Comparison of ENCODE assay signal across 8 cellular contexts in the genomic region with DNA sequence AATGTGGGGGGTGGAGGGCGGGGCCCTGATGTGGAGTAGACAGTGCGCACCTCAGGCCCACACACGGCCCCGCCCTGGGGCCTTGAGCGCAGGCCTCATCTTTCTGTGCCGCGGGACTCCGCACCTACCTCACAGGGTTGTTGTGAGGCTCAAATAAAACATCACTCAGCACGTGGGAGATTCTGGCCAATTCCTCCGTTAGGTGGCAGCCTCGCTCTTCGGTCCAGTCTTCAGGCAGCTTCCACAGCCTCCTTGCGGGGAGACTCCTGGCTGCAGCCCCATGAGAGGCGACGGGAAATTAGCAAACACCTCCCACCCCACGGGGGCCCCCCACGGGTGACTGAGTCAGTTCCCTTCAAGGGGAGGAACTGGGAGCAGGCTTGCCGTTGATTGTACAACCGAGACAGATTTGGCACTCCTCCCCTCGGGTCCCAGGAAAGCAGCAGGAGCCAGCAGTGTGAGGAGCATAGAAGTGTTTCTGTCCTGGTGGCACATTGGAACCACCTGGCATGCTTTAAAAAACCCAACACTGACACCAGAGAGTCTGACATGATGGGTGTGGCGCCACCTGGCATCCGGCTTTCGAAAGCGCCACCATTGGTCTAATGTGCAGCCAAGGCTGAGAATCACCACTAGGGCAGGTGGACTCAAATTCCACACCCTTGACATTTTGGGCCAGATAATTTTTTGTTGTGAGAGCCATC. TPM values are rescaled to one million over a fixed set of nuclear protein-coding genes. Genes with fewer than 3 reads are reported as not detected.
DNase-seq lines count a peak whose midpoint lies in the region; ATAC-seq, FAIRE-seq and TF ChIP-seq lines count a peak whose summit lies in the region.

No MANE protein-coding gene starts in this region.

- peaks cover 12% of the 10 kb centered on the region for H3K79me2 ChIP-seq in GM12878 (ENCODE audit: control insufficient read depth, insufficient read depth, low read length)

- TF ChIP-seq EP300 in GM12878 (IDR thresholded peaks at IDR 0.05; ENCODE audit: borderline replicate concordance in 1 of 2, control insufficient read depth in 1 of 2, low read depth in 2 of 2, low read length in 2 of 2), result no peak
- no peak for TF ChIP-seq EP300 in tibial nerve (IDR thresholded peaks at IDR 0.05)

- H3K36me3 ChIP-seq in GM12878 (ENCODE audit: control insufficient read depth in 2 of 2, insufficient read depth in 2 of 2, low read length in 1 of 2), result peaks cover 0 to 4% of the 10 kb centered on the region in 2 experiments; a peak in 1 of 4 replicates
- H3K36me3 ChIP-seq in kidney (ENCODE audit: control insufficient read depth in 1 of 2, insufficient read depth in 2 of 2, low read length in 2 of 2), result no peaks in the 10 kb centered on the region
- H3K36me3 ChIP-seq in tibial nerve, result peaks cover 0 to 9% (median 0%) of the 10 kb centered on the region in 3 donors

- no peak overlapping the region for H2AFZ ChIP-seq in GM12878 (ENCODE audit: control insufficient read depth, low read depth, low read length)

- no peak overlapping the region for H3K4me2 ChIP-seq in GM12878 (ENCODE audit: control insufficient read depth, insufficient read depth)

- H3K9me3 ChIP-seq in GM12878 (replicated peaks; ENCODE audit: control insufficient read depth, insufficient read depth, low read length) (no peaks in the 10 kb centered on the region), kidney (ENCODE audit: control insufficient read depth in 1 of 2, low read length in 2 of 2) (no peaks in the 10 kb centered on the region), tibial nerve (no peaks in the 10 kb centered on the region)

- H3K4me1 ChIP-seq in GM12878 (ENCODE audit: control insufficient read depth, insufficient read depth, low read length) (peaks cover 3% of the 10 kb centered on the region), kidney (ENCODE audit: control insufficient read depth in 1 of 2, insufficient read depth in 1 of 2, low read depth in 1 of 2, low read length in 2 of 2) (peaks cover 0 to 2% of the 10 kb centered on the region in 2 donors), tibial nerve (peaks cover 0 to 10% (median 0%) of the 10 kb centered on the region in 4 donors)

- no peak overlapping the region for H3K9ac ChIP-seq in GM12878 (ENCODE audit: control insufficient read depth, insufficient read depth, low read length)
- no peak overlapping the region for H3K9ac ChIP-seq in kidney (ENCODE audit: low read length in 2 of 2)

- TF ChIP-seq POLR2A in GM12878 (IDR thresholded peaks at IDR 0.05; ENCODE audit: low read depth, low read length) (no peak), tibial nerve (IDR thresholded peaks at IDR 0.05) (no peak)

- TF ChIP-seq RAD21 in GM12878 (IDR thresholded peaks at IDR 0.05; ENCODE audit: insufficient read depth, low read depth, low read length), result no peak

- SMC1A ChIA-PET in GM12878 (lab: Charles Lee; ENCODE audit: uncharacterized antibody, unreplicated experiment), result no interaction called here

- 65% methylated on average over 23 of the region's 24 CpGs for WGBS in GM12878 (ENCODE audit: insufficient coverage, insufficient replicate concordance, low lambda C conversion rate, missing lambda C conversion rate)
- 30 to 33% methylated on average over 24 of the region's 24 CpGs for WGBS in tibial nerve, 2 donors

- POLR2A ChIA-PET in GM12878 (lab: Charles Lee), result no interaction called here

- intact Hi-C loops in GM12878 (cut with micrococcal nuclease; ENCODE audit: unreplicated experiment), result no loop called here
- intact Hi-C loops in kidney (cut with DNase I), result no loop called here

- ATAC-seq in GM12878 (peak; percentile 88), HG03432 (IDR thresholded peaks at IDR 0.05; ENCODE audit: unreplicated experiment) (no peak)

- CTCF ChIA-PET in GM12878 (lab: Yijun Ruan, JAX), result interaction anchor here (0.6 to 2.0 kb wide), 2 partner anchors 17 to 793 kb away, joined by 3 to 7 read pairs; no protein-coding TSS in a partner anchor

- in situ Hi-C loops in GM12878 (cut with MboI), result loop anchor here (10.0 to 25.0 kb wide), 3 partner anchors 453 to 756 kb away; no protein-coding TSS in a partner anchor

- FAIRE-seq in GM12878 (lab: Jason Lieb, UNC) (no peak), kidney (lab: Jason Lieb, UNC) (no peak)

- H3K27ac ChIP-seq in GM12878 (ENCODE audit: control insufficient read depth, insufficient read depth), result no peak overlapping the region
- no peak overlapping the region for H3K27ac ChIP-seq in kidney (ENCODE audit: low read depth in 2 of 2, low read length in 2 of 2)
- H3K27ac ChIP-seq in tibial nerve, result no peak overlapping the region

- TF ChIP-seq CTCF in GM12878 (IDR thresholded peaks at IDR 0.05 in 2 of 3, conservative IDR thresholded peaks at IDR 0.05 in 1 of 3; ENCODE audit: control insufficient read depth in 2 of 3, extremely low read depth in 1 of 3, insufficient read depth in 1 of 3, low read depth in 3 of 3, low read length in 3 of 3) (peak; percentile 17 to 33 (median 25); a peak in 3 of 6 replicates), kidney (IDR thresholded peaks at IDR 0.05; ENCODE audit: borderline replicate concordance, extremely low read depth, insufficient read depth) (peak; percentile 58), tibial nerve (IDR thresholded peaks at IDR 0.05) (peak; percentile 12 to 51 (median 23))

- DNase-seq in NOMO-1 treated with DMSO at 0.1 percent for 48 hours (lab: John Stamatoyannopoulos, UW; ENCODE audit: unreplicated experiment) (peak; percentile 11), NOMO-1 treated with dmso at 0.1 percent for 144 hours (lab: John Stamatoyannopoulos, UW; ENCODE audit: unreplicated experiment) (no peak), NCI-H2196 (lab: John Stamatoyannopoulos, UW; ENCODE audit: unreplicated experiment) (peak; percentile 48), GM12878 (ENCODE audit: low read depth, low spot score) (no peak), kidney (no peak), tibial nerve (ENCODE audit: low spot score in 2 of 2) (peak in 1 of 2 donors; percentile 35)
- no peak for DNase-seq in stimulated activated CD4-positive, alpha-beta T cell treated with anti-CD3 and anti-CD28 coated beads, Interleukin-12 subunit alpha, Interleukin-12 subunit beta, amount 100 ng/mL, for 4 hours

- RAD21 ChIA-PET in GM12878 (lab: Charles Lee; ENCODE audit: unreplicated experiment), result no interaction called here

- peaks cover 2% of the 10 kb centered on the region; the same call in 1 of the 2 replicates for H4K20me1 ChIP-seq in GM12878 (ENCODE audit: control insufficient read depth, insufficient read depth)

- H3K4me3 ChIP-seq in GM12878 (no peak overlapping the region), kidney (ENCODE audit: low read length in 2 of 2) (no peak overlapping the region), tibial nerve (no peak overlapping the region)

- H3K27me3 ChIP-seq in GM12878 (replicated peaks in 1 of 2; ENCODE audit: control insufficient read depth in 2 of 2, insufficient read depth in 2 of 2, low read length in 1 of 2), result no peaks in the 10 kb centered on the region
- no peaks in the 10 kb centered on the region for H3K27me3 ChIP-seq in tibial nerve

- no TSS peak for BruUV-seq in GM12878 (replicated peaks; lab: Mats Ljungman, UMichigan)

TF ChIP-seq in GM12878, 131 proteins besides CTCF, POLR2A, EP300 and RAD21:
- 0 out of 2 replicates have a peak, but pooled peaks have one; percentile 4 for TF ChIP-seq SPI1 (IDR thresholded peaks at IDR 0.05; ENCODE audit: borderline replicate concordance, insufficient read depth, low read depth, low read length)
- no peak for TF ChIP-seq SIX5 (IDR thresholded peaks at IDR 0.05; ENCODE audit: low read depth, low read length, severe bottlenecking)
- TF ChIP-seq YY1 (IDR thresholded peaks at IDR 0.05; ENCODE audit: low read depth, low read length), result 0 out of 2 replicates have a peak, but pooled peaks have one; percentile 28

RNA-seq across cellular contexts. Expression of a gene that starts 7.6 kb away (rescaled TPM):
- total RNA-seq in GM12878 (2013; cell fraction: nucleolus; rRNA removed), result 24.3 and 26.3 TPM in 2 replicates
- total RNA-seq in GM12878 (2014; rRNA removed), result 11.8 and 15.0 TPM in 2 replicates
- 8.8 and 8.9 TPM in 2 replicates for total RNA-seq in GM12878 (2014; rRNA removed; fragmentation: Illumina TruSeq; extraction: Trizol)
- 15.8 and 15.9 TPM in 2 replicates for total RNA-seq in GM12878 (2021)
- polyA plus RNA-seq in GM12878 (2011; ENCODE audit: low read depth), result 2.1 TPM
- polyA plus RNA-seq in GM12878 (2011; rRNA removed), result 6.9 and 11.4 TPM in 2 replicates
- 15.4 and 19.3 TPM in 2 replicates for polyA plus RNA-seq in GM12878 (2011; cell fraction: cytosol; rRNA removed)
- 13.9 and 20.2 TPM in 2 replicates for polyA plus RNA-seq in GM12878 (2011; cell fraction: nucleus; rRNA removed)
- polyA plus RNA-seq in GM12878 (2012), result 5.8 and 7.7 TPM in 2 replicates
- polyA plus RNA-seq in GM12878 (2014; fragmentation: Illumina TruSeq; extraction: Trizol), result 3.3 and 11.3 TPM in 2 replicates
- polyA plus RNA-seq in GM12878 (2014; fragmentation: Nextera tagmentation; extraction: Ambion mirVana), result 1 to 10 TPM in 1 of 2 experiments, under 1 TPM in 1; 0.23 to 1.7 TPM
- polyA plus RNA-seq in GM12878 (2014; rRNA removed), result 16.9 and 17.4 TPM in 2 replicates
- polyA plus RNA-seq in GM12878 (2016; fragmentation: Nextera tagmentation; extraction: Ambion mirVana), result 10 to 100 TPM; 15.8 to 16.7 TPM
- 3.2 and 8.6 TPM in 2 replicates for polyA minus RNA-seq in GM12878 (2011; rRNA and poly(A)+ RNA removed)
- polyA minus RNA-seq in GM12878 (2011; cell fraction: cytosol; rRNA and poly(A)+ RNA removed), result 7.1 and 7.2 TPM in 2 replicates
- polyA minus RNA-seq in GM12878 (2011; cell fraction: nucleus; rRNA and poly(A)+ RNA removed), result 8.0 and 15.0 TPM in 2 replicates
- total RNA-seq in kidney, result 8.3 TPM
- polyA plus RNA-seq in kidney (ENCODE audit: insufficient read depth, low read depth, low replicate concordance), result 12.4 TPM
- total RNA-seq in tibial nerve, result 10 to 100 TPM in 3 of 4 donors, 1 to 10 TPM in 1; 9.8 to 14.2 (median 11.5) TPM

RNA-seq across cellular contexts. Expression of a gene that starts 17.3 kb away (rescaled TPM):
- 13.4 and 16.1 TPM in 2 replicates for total RNA-seq in GM12878 (2013; cell fraction: nucleolus; rRNA removed)
- total RNA-seq in GM12878 (2014; rRNA removed), result 13.2 and 13.3 TPM in 2 replicates
- 9.0 and 9.4 TPM in 2 replicates for total RNA-seq in GM12878 (2014; rRNA removed; fragmentation: Illumina TruSeq; extraction: Trizol)
- total RNA-seq in GM12878 (2021), result 12.0 and 13.1 TPM in 2 replicates
- 6.0 TPM for polyA plus RNA-seq in GM12878 (2011; ENCODE audit: low read depth)
- 13.3 and 23.0 TPM in 2 replicates for polyA plus RNA-seq in GM12878 (2011; rRNA removed)
- polyA plus RNA-seq in GM12878 (2011; cell fraction: cytosol; rRNA removed), result 32.0 and 35.9 TPM in 2 replicates
- 37.7 and 38.6 TPM in 2 replicates for polyA plus RNA-seq in GM12878 (2011; cell fraction: nucleus; rRNA removed)
- 6.8 and 7.1 TPM in 2 replicates for polyA plus RNA-seq in GM12878 (2012)
- polyA plus RNA-seq in GM12878 (2014; fragmentation: Illumina TruSeq; extraction: Trizol), result 18.0 and 20.2 TPM in 2 replicates
- polyA plus RNA-seq in GM12878 (2014; fragmentation: Nextera tagmentation; extraction: Ambion mirVana), result 1 to 10 TPM; 3.4 to 5.8 TPM
- polyA plus RNA-seq in GM12878 (2014; rRNA removed), result 18.3 and 23.0 TPM in 2 replicates
- polyA plus RNA-seq in GM12878 (2016; fragmentation: Nextera tagmentation; extraction: Ambion mirVana), result 10 to 100 TPM; 15.9 to 19.5 TPM
- 23.6 and 27.9 TPM in 2 replicates for polyA minus RNA-seq in GM12878 (2011; rRNA and poly(A)+ RNA removed)
- polyA minus RNA-seq in GM12878 (2011; cell fraction: cytosol; rRNA and poly(A)+ RNA removed), result 5.9 and 10.3 TPM in 2 replicates
- polyA minus RNA-seq in GM12878 (2011; cell fraction: nucleus; rRNA and poly(A)+ RNA removed), result 5.0 and 8.2 TPM in 2 replicates
- total RNA-seq in kidney, result 11.8 TPM
- 40.7 TPM for polyA plus RNA-seq in kidney (ENCODE audit: insufficient read depth, low read depth, low replicate concordance)
- 10 to 100 TPM in 1 of 4 donors, 1 to 10 TPM in 2, under 1 TPM in 1; 0.78 to 14.7 (median 6.9) TPM for total RNA-seq in tibial nerve

Comparison
In these comparisons a context has a peak if more than half of its experiments do, and no peak if none do; other contexts are left out.
1. DNase-seq: peak in NOMO-1 treated with DMSO at 0.1 percent for 48 hours (single experiment) and NCI-H2196 (single experiment); none in NOMO-1 treated with dmso at 0.1 percent for 144 hours (single experiment), GM12878 (single experiment), kidney (single experiment) and stimulated activated CD4-positive, alpha-beta T cell treated with anti-CD3 and anti-CD28 coated beads, Interleukin-12 subunit alpha, Interleukin-12 subunit beta, amount 100 ng/mL, for 4 hours (single experiment).
2. Peak in every context shown above with its lines, with median percentiles within 50 percentile points of each other: CTCF ChIP-seq.